In genomic region chr5:55533806-55534435, GRCh38 we compare ENCODE assay signal across 8 cellular contexts. TPM values are rescaled to one million over a fixed set of nuclear protein-coding genes. Genes with fewer than 3 reads are reported as not detected.
DNase-seq lines count a peak whose midpoint lies in the region; ATAC-seq and TF ChIP-seq lines count a peak whose summit lies in the region.

No MANE protein-coding gene starts in this region.

- H3K27me3 Mint-ChIP-seq in endothelial cell (ENCODE audit: unreplicated experiment): peaks cover 9% of the 10 kb centered on the region

- in situ Hi-C loops in SK-MEL-5 (cut with HindIII; ENCODE audit: low pct_unique_long_range_greater_than_20kb, low sequenced_read_pairs): no loop called here

- peaks cover 20% of the 10 kb centered on the region for H3K4me1 ChIP-seq in mononuclear cell (ENCODE audit: insufficient read depth, low read length)

- no peaks in the 10 kb centered on the region for H3K9me3 ChIP-seq in mononuclear cell (ENCODE audit: low read depth, low read length)

- no peaks in the 10 kb centered on the region for H3K9me3 Mint-ChIP-seq in endothelial cell (ENCODE audit: unreplicated experiment)

- H3K27me3 ChIP-seq in mononuclear cell (ENCODE audit: insufficient read depth, low read length): peaks cover 9% of the 10 kb centered on the region

- peaks cover 4% of the 10 kb centered on the region for H3K36me3 Mint-ChIP-seq in endothelial cell (ENCODE audit: low read depth, unreplicated experiment)

- H3K4me3 ChIP-seq in mononuclear cell (ENCODE audit: low read length): peak overlapping the region; percentile 67

- TF ChIP-seq CTCF in GM20000 (IDR thresholded peaks at IDR 0.05; ENCODE audit: extremely low read depth, missing control alignments): no peak
- no peak for TF ChIP-seq CTCF in endothelial cell (IDR thresholded peaks at IDR 0.05; ENCODE audit: unreplicated experiment)

- H3K4me3 Mint-ChIP-seq in endothelial cell (ENCODE audit: unreplicated experiment): peak overlapping the region; percentile 88

- H3K27ac Mint-ChIP-seq in endothelial cell (ENCODE audit: unreplicated experiment): no peak overlapping the region

- H3K4me1 Mint-ChIP-seq in endothelial cell (ENCODE audit: unreplicated experiment): peaks cover 15% of the 10 kb centered on the region

- DNase-seq in ELF-1 (ENCODE audit: low read depth, low spot score) (peak; percentile 79), GM20000 (ENCODE audit: low spot score) (peak; percentile 75), SK-MEL-5 (ENCODE audit: low read depth, low spot score) (peak; percentile 55), endothelial cell (ENCODE audit: low spot score) (no peak), NOMO-1 treated with dmso at 0.1 percent for 144 hours (lab: John Stamatoyannopoulos, UW; ENCODE audit: unreplicated experiment) (no peak)
- no peak for DNase-seq in stimulated activated CD4-positive, alpha-beta T cell treated with anti-CD3 and anti-CD28 coated beads, Interleukin-4, amount 100 ng/mL, for 4 hours

- peak; percentile 34 for ATAC-seq in HG03521 (IDR thresholded peaks at IDR 0.05; ENCODE audit: unreplicated experiment)

RNA-seq across cellular contexts. Expression of gene PLPP1, which starts 0.8 kb away (rescaled TPM):
- 17.1 and 18.0 TPM in 2 replicates for total RNA-seq in SK-MEL-5 (2014; rRNA removed; shearing (Covaris generic))
- 20.1 and 24.0 TPM in 2 replicates for polyA plus RNA-seq in SK-MEL-5 (2015; cell fraction: cytosol; rRNA removed)
- 4.3 and 12.0 TPM in 2 replicates for polyA plus RNA-seq in SK-MEL-5 (2015; cell fraction: nucleus; rRNA removed)
- 11.3 TPM for total RNA-seq in endothelial cell (ENCODE audit: unreplicated experiment)
- 7.2 TPM for total RNA-seq in mononuclear cell

Comparison
In these comparisons a context has a peak if more than half of its experiments do, and no peak if none do; other contexts are left out.
1. DNase-seq: peak in ELF-1 (single experiment), GM20000 (single experiment) and SK-MEL-5 (single experiment); none in endothelial cell (single experiment), NOMO-1 treated with dmso at 0.1 percent for 144 hours (single experiment) and stimulated activated CD4-positive, alpha-beta T cell treated with anti-CD3 and anti-CD28 coated beads, Interleukin-4, amount 100 ng/mL, for 4 hours (0 of 2).